20 cellular contexts compared by ENCODE assay signal in the genomic region with DNA sequence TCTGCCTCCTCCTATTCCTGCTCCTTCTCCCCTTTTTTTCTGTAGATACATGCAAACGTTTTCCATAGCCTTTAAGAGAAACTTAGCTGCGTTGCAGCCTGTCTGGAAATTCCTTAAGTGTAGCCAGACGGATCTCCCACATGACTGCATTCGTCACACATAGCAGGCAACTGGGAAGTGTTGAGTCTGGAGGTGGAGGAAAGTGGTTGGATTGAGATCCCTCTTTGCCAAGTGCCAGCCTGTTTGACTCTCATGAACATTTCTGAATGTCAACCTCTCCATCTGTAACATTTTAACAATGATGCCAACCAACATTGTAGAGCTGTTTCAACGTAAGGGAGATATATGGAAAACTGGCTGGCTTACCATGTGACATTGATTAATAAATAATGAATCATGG. TPM values are rescaled to one million over a fixed set of nuclear protein-coding genes. Genes with fewer than 3 reads are reported as not detected.
DNase-seq lines count a peak whose midpoint lies in the region; ATAC-seq, FAIRE-seq and TF ChIP-seq lines count a peak whose summit lies in the region.
"Had no signal": no experiment of that assay in that cellular context is flagged by ENCODE, and none has a peak within 500 bp of the region (broad histone marks: within the 10 kb centered on the region; RNA-seq: fewer than 3 reads in every experiment).

No MANE protein-coding gene starts in this region.

- H3K9me3 ChIP-seq in mesenchymal stem cell (ENCODE audit: control insufficient read depth, low read length) (no peaks in the 10 kb centered on the region), T-helper 17 cell (ENCODE audit: control insufficient read depth, low read length, poor library complexity, severe bottlenecking) (no peaks in the 10 kb centered on the region)

- no peak overlapping the region for H3K4me3 ChIP-seq in bronchial epithelial cell (ENCODE audit: low read depth, low read length)
- H3K4me3 ChIP-seq in mesenchymal stem cell (ENCODE audit: insufficient read depth in 1 of 2, low read depth in 1 of 2, low read length in 2 of 2), result no peak overlapping the region
- H3K4me3 ChIP-seq: GM23248 had no signal

- H2BK15ac ChIP-seq in mesenchymal stem cell (ENCODE audit: low read depth, poor library complexity, severe bottlenecking), result no peak overlapping the region

- peak overlapping the region; percentile 84 for H3K27ac ChIP-seq in mesenchymal stem cell (ENCODE audit: low read length, poor library complexity, severe bottlenecking)
- H3K27ac ChIP-seq: GM23248 had no signal

- no peak overlapping the region for H3K4ac ChIP-seq in mesenchymal stem cell (ENCODE audit: low read depth in 1 of 2, low read length in 2 of 2)

- no peaks in the 10 kb centered on the region for H3K4me1 Mint-ChIP-seq in T-helper 17 cell
- H3K4me1 Mint-ChIP-seq: CD8-positive, alpha-beta memory T cell had no signal

- 30% methylated on average over 3 of the region's 5 CpGs for WGBS in mesenchymal stem cell

- no peak for ATAC-seq in T-helper 17 cell
- ATAC-seq: Panc1 had no signal

- H3K9ac ChIP-seq in mesenchymal stem cell (ENCODE audit: low read length), result no peak overlapping the region
- H3K9ac ChIP-seq: GM23248 had no signal

- H3K36me3 ChIP-seq in bronchial epithelial cell (ENCODE audit: control insufficient read depth, insufficient read depth, low read length) (no peaks in the 10 kb centered on the region), mesenchymal stem cell (ENCODE audit: control insufficient read depth in 1 of 2, insufficient read depth in 2 of 2, low read depth in 1 of 2, low read length in 2 of 2) (no peaks in the 10 kb centered on the region)

- TF ChIP-seq CTCF in bronchial epithelial cell (IDR thresholded peaks at IDR 0.05; ENCODE audit: insufficient read depth, low read length, severe bottlenecking), result no peak

- H3K27me3 Mint-ChIP-seq in T-helper 17 cell, result peaks cover 16% of the 10 kb centered on the region

- no peak overlapping the region for H3K27ac Mint-ChIP-seq in T-helper 17 cell
- H3K27ac Mint-ChIP-seq: CD8-positive, alpha-beta memory T cell had no signal

- no peaks in the 10 kb centered on the region for H3K79me1 ChIP-seq in mesenchymal stem cell (replicated peaks; ENCODE audit: low read length, poor library complexity, severe bottlenecking)

- no peak overlapping the region for H3K4me3 Mint-ChIP-seq in T-helper 17 cell
- H3K4me3 Mint-ChIP-seq: CD8-positive, alpha-beta memory T cell had no signal

- FAIRE-seq in bronchial epithelial cell (lab: Jason Lieb, UNC), result no peak

- no peak overlapping the region for H2BK120ac ChIP-seq in mesenchymal stem cell (ENCODE audit: low read depth, low read length)

- H3K4me1 ChIP-seq in mesenchymal stem cell (ENCODE audit: control insufficient read depth, insufficient read depth, low read depth, low read length), result peaks cover 8% of the 10 kb centered on the region

- H3K18ac ChIP-seq in mesenchymal stem cell (ENCODE audit: low read depth in 1 of 2, low read length in 2 of 2), result no peak overlapping the region

- H2BK5ac ChIP-seq in mesenchymal stem cell (ENCODE audit: low read depth, low read length, poor library complexity, severe bottlenecking), result no peak overlapping the region

- no peak overlapping the region for H3K23ac ChIP-seq in mesenchymal stem cell (ENCODE audit: low read length in 2 of 2)

- H4K91ac ChIP-seq in mesenchymal stem cell (ENCODE audit: low read length), result no peak overlapping the region

- no peak overlapping the region for H2AK5ac ChIP-seq in mesenchymal stem cell (ENCODE audit: low read length, severe bottlenecking)

- H2AFZ ChIP-seq in mesenchymal stem cell (ENCODE audit: low read depth, low read length), result no peak overlapping the region
- H2AFZ ChIP-seq: GM23248 had no signal

- no peak overlapping the region for H3K14ac ChIP-seq in mesenchymal stem cell (ENCODE audit: low read length in 2 of 2)

- H3K36me3 Mint-ChIP-seq in T-helper 17 cell (ENCODE audit: low read depth), result no peaks in the 10 kb centered on the region

- in situ Hi-C loops in ACHN (cut with HindIII; ENCODE audit: low pct_ligation_motif_present, low pct_unique_long_range_greater_than_20kb, low sequenced_read_pairs), result no loop called here

- no peak overlapping the region for H4K8ac ChIP-seq in mesenchymal stem cell (ENCODE audit: low read length)

- H3K4me2 ChIP-seq in mesenchymal stem cell (ENCODE audit: low read length, poor library complexity, severe bottlenecking), result no peak overlapping the region

- H3K27me3 ChIP-seq in bronchial epithelial cell (ENCODE audit: control insufficient read depth, insufficient read depth, low read length) (no peaks in the 10 kb centered on the region), mesenchymal stem cell (ENCODE audit: control insufficient read depth in 1 of 2, insufficient read depth in 1 of 2, low read length in 2 of 2) (no peaks in the 10 kb centered on the region)

- DNase-seq in ACHN (peak; percentile 86), DMS53 (lab: John Stamatoyannopoulos, UW) (peak; percentile 69), bronchial epithelial cell (ENCODE audit: low read depth) (peak; percentile 44), mesenchymal stem cell (peak; percentile 13), NOMO-1 treated with dmso at 0.1 percent for 144 hours (lab: John Stamatoyannopoulos, UW; ENCODE audit: unreplicated experiment) (no peak), T-helper 17 cell (no peak)
- DNase-seq in stimulated activated CD4-positive, alpha-beta T cell treated with anti-CD3 and anti-CD28 coated beads, Interleukin-4, amount 100 ng/mL, for 24 hours, result no peak
- DNase-seq: CD8-positive, alpha-beta memory T cell; DND-41; GDM1; GM23248; IMR-90; NCI-H1417 treated with DMSO at 0.1 percent for 48 hours; NCI-H2029 treated with DMSO at 0.1 percent for 48 hours; NCI-H345; SHP77 had no signal

- H2BK12ac ChIP-seq in mesenchymal stem cell (ENCODE audit: low read length in 2 of 2), result no peak overlapping the region

RNA-seq across cellular contexts. Expression of a gene that starts 45.1 kb away (rescaled TPM):
- total RNA-seq in bronchial epithelial cell (not detected in 2 replicates), T-helper 17 cell (not detected)
- polyA plus RNA-seq in mesenchymal stem cell (2013, experiment 1 of 2), result not detected
- not detected for polyA plus RNA-seq in mesenchymal stem cell (2013, experiment 2 of 2)
- total RNA-seq: CD8-positive, alpha-beta memory T cell; GM23248; HT-29; IMR-90; LHCN-M2 had no signal
- polyA plus RNA-seq: BJ; CD8-positive, alpha-beta memory T cell; GM23248; IMR-90 had no signal

Comparison
In these comparisons a context has a peak if more than half of its experiments do, and no peak if none do; other contexts are left out.
1. DNase-seq: peak in ACHN (single experiment), DMS53 (single experiment), bronchial epithelial cell (single experiment) and mesenchymal stem cell (single experiment); none in NOMO-1 treated with dmso at 0.1 percent for 144 hours (single experiment), T-helper 17 cell (0 of 3) and stimulated activated CD4-positive, alpha-beta T cell treated with anti-CD3 and anti-CD28 coated beads, Interleukin-4, amount 100 ng/mL, for 24 hours (single experiment).